ENCODE assay signal across 32 cellular contexts in the genomic region with DNA sequence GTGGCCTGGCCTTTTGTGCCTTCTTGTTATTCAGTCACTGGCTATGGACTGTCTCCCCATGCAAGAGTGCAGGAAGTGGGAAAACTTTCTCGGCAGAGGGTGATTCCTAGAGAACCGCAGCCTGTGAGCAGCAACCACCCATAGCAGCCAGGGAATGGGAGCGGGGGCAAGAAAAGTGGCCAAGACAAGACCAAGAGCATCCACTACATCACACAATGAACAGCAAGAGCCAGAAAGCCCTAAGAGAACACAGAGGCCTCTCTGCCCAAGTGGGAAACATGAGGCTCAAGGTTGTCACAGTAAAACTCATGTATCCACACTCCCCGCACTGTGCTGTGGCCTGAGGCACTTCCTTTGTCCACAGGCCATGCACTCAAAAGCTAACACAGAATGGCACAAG.
"Had no signal": no experiment of that assay in that cellular context is flagged by ENCODE, and none has a peak within 500 bp of the region (broad histone marks: within the 10 kb centered on the region; RNA-seq: fewer than 3 reads in every experiment).

No MANE protein-coding gene starts in this region.

- H3K27me3 ChIP-seq: ascending aorta, cardiac muscle cell, MG63, SJCRH30 had no signal

- H3K4me1 Mint-ChIP-seq: activated CD4-positive, alpha-beta T cell treated with anti-CD3 and anti-CD28 coated beads, Interleukin-2, amount 10 ng/mL, durations not matched to agents 7 days and 5 days; activated naive CD4-positive, alpha-beta T cell treated with anti-CD3 and anti-CD28 coated beads, Interleukin-2, amount 50 U/mL, for 24 hours; central memory CD8-positive, alpha-beta T cell had no signal

- H3K9me3 ChIP-seq: ascending aorta, MG63, SJCRH30 had no signal

- H3K27ac Mint-ChIP-seq: activated CD4-positive, alpha-beta T cell treated with anti-CD3 and anti-CD28 coated beads, Interleukin-2, amount 10 ng/mL, durations not matched to agents 7 days and 5 days; activated naive CD4-positive, alpha-beta T cell treated with anti-CD3 and anti-CD28 coated beads, Interleukin-2, amount 50 U/mL, for 24 hours; activated naive CD8-positive, alpha-beta T cell treated with anti-CD3 and anti-CD28 coated beads, Interleukin-2, amount 10 ng/mL, durations not matched to agents 7 days and 5 days; activated T-cell treated with anti-CD3 and anti-CD28 coated beads, Interleukin-2, amount 50 U/mL, for 24 hours; activated T-helper 2 cell treated with anti-CD3 and anti-CD28 coated beads, Interferon-gamma antibody, Interleukin-2, Interleukin-4, amounts not matched to agents 10 μg/mL and 5 μg/mL and 100 μg/mL, durations not matched to agents 14 hours and 24 hours and 36 hours had no signal

- H3K27ac ChIP-seq: ascending aorta, cardiac muscle cell, SJCRH30, SK-N-MC, WERI-Rb-1 had no signal

- H3K4me3 Mint-ChIP-seq: activated CD4-positive, alpha-beta T cell treated with anti-CD3 and anti-CD28 coated beads, Interleukin-2, amount 10 ng/mL, durations not matched to agents 7 days and 5 days; activated naive CD4-positive, alpha-beta T cell treated with anti-CD3 and anti-CD28 coated beads, Interleukin-2, amount 50 U/mL, for 24 hours; activated naive CD8-positive, alpha-beta T cell treated with anti-CD3 and anti-CD28 coated beads, Interleukin-2, amount 10 ng/mL, durations not matched to agents 7 days and 5 days; activated T-cell treated with anti-CD3 and anti-CD28 coated beads, Interleukin-2, amount 50 U/mL, for 24 hours; central memory CD8-positive, alpha-beta T cell had no signal

- H3K36me3 ChIP-seq: ascending aorta, cardiac muscle cell, MG63, SJCRH30, WERI-Rb-1 had no signal

- H3K27me3 Mint-ChIP-seq: activated naive CD4-positive, alpha-beta T cell treated with anti-CD3 and anti-CD28 coated beads, Interleukin-2, amount 50 U/mL, for 24 hours had no signal

- H3K4me3 ChIP-seq: ascending aorta, cardiac muscle cell, MG63, SJCRH30, SK-N-MC had no signal

- DNase-seq: activated CD4-positive, alpha-beta T cell treated with anti-CD3 and anti-CD28 coated beads, Interleukin-2, amount 10 ng/mL, durations not matched to agents 7 days and 5 days; activated CD4-positive, alpha-beta T cell treated with anti-CD3 and anti-CD28 coated beads, Interleukin-2, amount 50 U/mL, for 48 hours; activated CD4-positive, CD25-positive, alpha-beta regulatory T cell; activated CD8-positive, alpha-beta memory T cell treated with anti-CD3 and anti-CD28 coated beads for 24 hours; activated gamma-delta T cell; activated naive CD4-positive, alpha-beta T cell treated with Interleukin-2 at 50 U/mL for 16 hours; activated naive CD8-positive, alpha-beta T cell treated with anti-CD3 and anti-CD28 coated beads, Interleukin-2, amount 10 ng/mL, durations not matched to agents 7 days and 5 days; activated T-cell treated with anti-CD3 and anti-CD28 coated beads, Interleukin-2, amount 50 U/mL, for 24 hours; amygdala; Kasumi-1; KG1; MG63; NCI-H1048; NCI-H1105 treated with DMSO at 0.1 percent for 48 hours; NCI-H1436; NCI-H1694; NCI-H2029; NCI-H510A; NCI-H526; NCI-H748 treated with DMSO at 0.1 percent for 48 hours; NK-92 treated with Interleukin-12 subunit alpha and Interleukin-12 subunit beta, amount 100 ng/mL, for 24 hours; OCI-M1; SHP77; SJCRH30; T1000; WERI-Rb-1 had no signal

- H3K9me3 Mint-ChIP-seq: activated CD4-positive, alpha-beta T cell treated with anti-CD3 and anti-CD28 coated beads, Interleukin-2, amount 10 ng/mL, durations not matched to agents 7 days and 5 days; activated naive CD4-positive, alpha-beta T cell treated with anti-CD3 and anti-CD28 coated beads, Interleukin-2, amount 50 U/mL, for 24 hours; activated naive CD8-positive, alpha-beta T cell treated with anti-CD3 and anti-CD28 coated beads, Interleukin-2, amount 10 ng/mL, durations not matched to agents 7 days and 5 days; activated T-cell treated with anti-CD3 and anti-CD28 coated beads, Interleukin-2, amount 50 U/mL, for 24 hours; activated T-helper 2 cell treated with anti-CD3 and anti-CD28 coated beads, Interferon-gamma antibody, Interleukin-2, Interleukin-4, amounts not matched to agents 10 μg/mL and 5 μg/mL and 100 μg/mL, durations not matched to agents 14 hours and 24 hours and 36 hours; central memory CD8-positive, alpha-beta T cell had no signal

- H3K36me3 Mint-ChIP-seq: activated naive CD4-positive, alpha-beta T cell treated with anti-CD3 and anti-CD28 coated beads, Interleukin-2, amount 50 U/mL, for 24 hours; activated naive CD8-positive, alpha-beta T cell treated with anti-CD3 and anti-CD28 coated beads, Interleukin-2, amount 10 ng/mL, durations not matched to agents 7 days and 5 days had no signal

- H3K4me1 ChIP-seq: ascending aorta, SJCRH30 had no signal
